In the genomic region with DNA sequence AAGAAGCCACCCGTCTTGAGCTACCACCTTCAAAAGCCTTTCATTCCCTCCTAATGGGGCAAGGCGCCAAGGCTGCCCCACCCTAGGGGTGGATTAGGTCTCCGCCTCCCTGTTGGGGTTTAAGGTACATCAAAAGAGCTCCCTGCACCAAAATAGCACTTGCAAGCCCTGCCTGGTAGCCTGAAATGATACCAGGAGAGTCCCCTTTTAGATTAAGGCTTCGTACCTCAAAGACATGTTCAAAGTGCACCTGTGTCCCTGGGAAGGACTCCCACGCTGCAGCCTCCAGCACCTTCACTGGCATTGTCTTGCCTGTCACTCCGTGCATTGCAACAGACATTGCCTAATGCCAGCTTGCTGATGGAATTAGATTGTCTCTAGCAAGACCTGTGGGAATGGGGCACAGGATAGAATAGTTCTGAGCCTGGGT, we compare ENCODE assay signal across 1 cellular context.
TF ChIP-seq lines count a peak whose summit lies in the region.

No MANE protein-coding gene starts in this region.

TF ChIP-seq in Ishikawa, 13 proteins besides CTCF, POLR2A, EP300 and RAD21 (continued from another document):
- TF ChIP-seq, protein P1, sequence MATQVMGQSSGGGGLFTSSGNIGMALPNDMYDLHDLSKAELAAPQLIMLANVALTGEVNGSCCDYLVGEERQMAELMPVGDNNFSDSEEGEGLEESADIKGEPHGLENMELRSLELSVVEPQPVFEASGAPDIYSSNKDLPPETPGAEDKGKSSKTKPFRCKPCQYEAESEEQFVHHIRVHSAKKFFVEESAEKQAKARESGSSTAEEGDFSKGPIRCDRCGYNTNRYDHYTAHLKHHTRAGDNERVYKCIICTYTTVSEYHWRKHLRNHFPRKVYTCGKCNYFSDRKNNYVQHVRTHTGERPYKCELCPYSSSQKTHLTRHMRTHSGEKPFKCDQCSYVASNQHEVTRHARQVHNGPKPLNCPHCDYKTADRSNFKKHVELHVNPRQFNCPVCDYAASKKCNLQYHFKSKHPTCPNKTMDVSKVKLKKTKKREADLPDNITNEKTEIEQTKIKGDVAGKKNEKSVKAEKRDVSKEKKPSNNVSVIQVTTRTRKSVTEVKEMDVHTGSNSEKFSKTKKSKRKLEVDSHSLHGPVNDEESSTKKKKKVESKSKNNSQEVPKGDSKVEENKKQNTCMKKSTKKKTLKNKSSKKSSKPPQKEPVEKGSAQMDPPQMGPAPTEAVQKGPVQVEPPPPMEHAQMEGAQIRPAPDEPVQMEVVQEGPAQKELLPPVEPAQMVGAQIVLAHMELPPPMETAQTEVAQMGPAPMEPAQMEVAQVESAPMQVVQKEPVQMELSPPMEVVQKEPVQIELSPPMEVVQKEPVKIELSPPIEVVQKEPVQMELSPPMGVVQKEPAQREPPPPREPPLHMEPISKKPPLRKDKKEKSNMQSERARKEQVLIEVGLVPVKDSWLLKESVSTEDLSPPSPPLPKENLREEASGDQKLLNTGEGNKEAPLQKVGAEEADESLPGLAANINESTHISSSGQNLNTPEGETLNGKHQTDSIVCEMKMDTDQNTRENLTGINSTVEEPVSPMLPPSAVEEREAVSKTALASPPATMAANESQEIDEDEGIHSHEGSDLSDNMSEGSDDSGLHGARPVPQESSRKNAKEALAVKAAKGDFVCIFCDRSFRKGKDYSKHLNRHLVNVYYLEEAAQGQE (IDR thresholded peaks at IDR 0.05; ENCODE audit: low read depth) = no peak
- TF ChIP-seq CEBPB (IDR thresholded peaks at IDR 0.05) = peak; percentile 92
- TF ChIP-seq TCF12 (IDR thresholded peaks at IDR 0.05; ENCODE audit: low read depth) = no peak
- no peak for TF ChIP-seq YY1 (IDR thresholded peaks at IDR 0.05; ENCODE audit: low read depth)
- TF ChIP-seq, protein P2, sequence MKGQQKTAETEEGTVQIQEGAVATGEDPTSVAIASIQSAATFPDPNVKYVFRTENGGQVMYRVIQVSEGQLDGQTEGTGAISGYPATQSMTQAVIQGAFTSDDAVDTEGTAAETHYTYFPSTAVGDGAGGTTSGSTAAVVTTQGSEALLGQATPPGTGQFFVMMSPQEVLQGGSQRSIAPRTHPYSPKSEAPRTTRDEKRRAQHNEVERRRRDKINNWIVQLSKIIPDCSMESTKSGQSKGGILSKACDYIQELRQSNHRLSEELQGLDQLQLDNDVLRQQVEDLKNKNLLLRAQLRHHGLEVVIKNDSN (IDR thresholded peaks at IDR 0.05) = no peak
- 0 out of 2 replicates have a peak, but pooled peaks have one; percentile 43 for TF ChIP-seq ZBTB7A (IDR thresholded peaks at IDR 0.05; ENCODE audit: low read depth)
- TF ChIP-seq TEAD4 (IDR thresholded peaks at IDR 0.05) = no peak
- TF ChIP-seq, protein P3, sequence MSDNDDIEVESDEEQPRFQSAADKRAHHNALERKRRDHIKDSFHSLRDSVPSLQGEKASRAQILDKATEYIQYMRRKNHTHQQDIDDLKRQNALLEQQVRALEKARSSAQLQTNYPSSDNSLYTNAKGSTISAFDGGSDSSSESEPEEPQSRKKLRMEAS (IDR thresholded peaks at IDR 0.05) = no peak
- no peak for TF ChIP-seq FOXM1 (IDR thresholded peaks at IDR 0.05; ENCODE audit: borderline replicate concordance, low read depth)
- TF ChIP-seq CREB1 (IDR thresholded peaks at IDR 0.05; ENCODE audit: low read depth) = no peak
- no peak for TF ChIP-seq EGR1 (IDR thresholded peaks at IDR 0.05)
- TF ChIP-seq NFIC (IDR thresholded peaks at IDR 0.05) = peak; percentile 42; the same call in 1 of the 2 replicates
TF ChIP-seq in Ishikawa: peak in this region for 3.
